Comparison of ENCODE assay signal across 1 cellular context in the genomic region with DNA sequence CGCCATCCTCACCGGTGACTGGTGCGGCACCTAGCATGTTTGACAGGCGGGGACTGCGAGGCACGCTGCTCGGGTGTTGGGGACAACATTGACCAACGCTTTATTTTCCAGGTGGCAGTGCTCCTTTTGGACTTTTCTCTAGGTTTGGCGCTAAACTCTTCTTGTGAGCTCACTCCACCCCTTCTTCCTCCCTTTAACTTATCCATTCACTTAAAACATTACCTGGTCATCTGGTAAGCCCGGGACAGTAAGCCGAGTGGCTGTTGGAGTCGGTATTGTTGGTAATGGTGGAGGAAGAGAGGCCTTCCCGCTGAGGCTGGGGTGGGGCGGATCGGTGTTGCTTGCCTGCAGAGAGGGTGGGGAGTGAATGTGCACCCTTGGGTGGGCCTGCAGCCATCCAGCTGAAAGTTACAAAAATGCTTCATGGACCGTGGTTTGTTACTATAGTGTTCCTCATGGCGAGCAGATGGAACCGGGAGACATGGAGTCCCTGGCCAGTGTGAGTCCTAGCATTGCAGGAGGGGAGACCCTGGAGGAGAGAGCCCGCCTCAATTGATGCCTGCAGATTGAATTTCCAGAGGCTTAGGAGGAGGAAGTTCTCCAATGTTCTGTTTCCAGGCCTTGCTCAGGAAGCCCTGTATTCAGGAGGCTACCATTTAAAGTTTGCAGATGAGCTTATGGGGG.
TF ChIP-seq lines count a peak whose summit lies in the region.

No MANE protein-coding gene starts in this region.

TF ChIP-seq in HepG2, 621 proteins besides CTCF, POLR2A, EP300 and RAD21 (continued from another document):
- TF ChIP-seq MLLT10 (CRISPR knock-in tag; IDR thresholded peaks at IDR 0.05) (0 out of 2 replicates have a peak, but pooled peaks have one; percentile 68), ZNF567 (CRISPR knock-in tag; IDR thresholded peaks at IDR 0.05; ENCODE audit: borderline replicate concordance) (no peak), MXI1 (IDR thresholded peaks at IDR 0.05; ENCODE audit: borderline replicate concordance, low read depth, low read length) (0 out of 3 replicates have a peak, but pooled peaks have one; percentile 2), BORCS8-MEF2B (CRISPR knock-in tag; IDR thresholded peaks at IDR 0.05) (0 out of 2 replicates have a peak, but pooled peaks have one; percentile 19), ZMAT5 (CRISPR knock-in tag; IDR thresholded peaks at IDR 0.05; ENCODE audit: borderline replicate concordance, low read depth) (no peak), ZNF674 (CRISPR knock-in tag; IDR thresholded peaks at IDR 0.05; ENCODE audit: low read depth) (no peak), TP53 (CRISPR knock-in tag; conservative IDR thresholded peaks at IDR 0.05) (no peak)
